ENCODE assay signal across 8 cellular contexts in the genomic region with DNA sequence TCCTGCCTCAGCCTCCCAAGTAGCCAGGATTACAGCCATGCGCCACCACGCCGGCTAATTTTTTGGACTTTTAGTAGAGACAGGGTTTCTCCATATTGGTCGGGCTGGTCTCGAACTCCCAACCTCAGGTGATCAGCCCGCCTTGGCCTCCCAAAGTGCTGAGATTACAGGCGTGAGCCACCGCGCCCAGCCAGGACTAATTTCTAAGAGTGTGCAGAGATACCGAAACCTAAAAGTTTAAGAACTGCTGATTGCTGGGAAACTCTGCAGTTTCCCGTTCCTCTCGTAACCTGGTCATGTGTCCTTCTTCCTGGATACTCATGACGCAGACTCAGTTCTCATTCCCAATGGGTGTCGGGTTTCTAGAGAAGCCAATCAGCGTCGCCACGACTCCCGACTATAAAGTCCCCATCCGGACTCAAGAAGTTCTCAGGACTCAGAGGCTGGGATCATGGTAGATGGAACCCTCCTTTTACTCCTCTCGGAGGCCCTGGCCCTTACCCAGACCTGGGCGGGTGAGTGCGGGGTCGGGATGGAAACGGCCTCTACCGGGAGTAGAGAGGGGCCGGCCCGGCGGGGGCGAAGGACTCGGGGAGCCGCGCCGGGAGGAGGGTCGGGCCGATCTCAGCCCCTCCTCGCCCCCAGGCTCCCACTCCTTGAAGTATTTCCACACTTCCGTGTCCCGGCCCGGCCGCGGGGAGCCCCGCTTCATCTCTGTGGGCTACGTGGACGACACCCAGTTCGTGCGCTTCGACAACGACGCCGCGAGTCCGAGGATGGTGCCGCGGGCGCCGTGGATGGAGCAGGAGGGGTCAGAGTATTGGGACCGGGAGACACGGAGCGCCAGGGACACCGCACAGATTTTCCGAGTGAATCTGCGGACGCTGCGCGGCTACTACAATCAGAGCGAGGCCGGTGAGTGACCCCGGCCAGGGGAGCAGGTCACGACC. TPM values are rescaled to one million over a fixed set of nuclear protein-coding genes. Genes with fewer than 3 reads are reported as not detected.
DNase-seq lines count a peak whose midpoint lies in the region; ATAC-seq, FAIRE-seq and TF ChIP-seq lines count a peak whose summit lies in the region.

A gene (plus strand): TSS at position 429 of the 950 bp plus-strand sequence. CDS start 23 bp downstream, at position 452.

- H3K36me3 Mint-ChIP-seq in T-helper 17 cell (ENCODE audit: low read depth): peaks cover 14% of the 10 kb centered on the region

- H3K9me3 ChIP-seq in T-helper 17 cell (ENCODE audit: control insufficient read depth, low read length, poor library complexity, severe bottlenecking) (peaks cover 3% of the 10 kb centered on the region), right atrium auricular region (no peaks in the 10 kb centered on the region), psoas muscle (no peaks in the 10 kb centered on the region)

- ATAC-seq in HG02678 (IDR thresholded peaks at IDR 0.05; ENCODE audit: unreplicated experiment) (peak; percentile 83), T-helper 17 cell (peak; percentile 84), psoas muscle (peak; percentile 89 to 98 (median 93))

- FAIRE-seq in urothelium cell line (lab: Jason Lieb, UNC): no peak

- no peaks in the 10 kb centered on the region for H3K27me3 Mint-ChIP-seq in T-helper 17 cell

- H3K4me3 Mint-ChIP-seq in T-helper 17 cell: peak within 1 kb of the TSS; percentile 99

- WGBS in psoas muscle, 3 donors: 4 to 5% (median 4%) methylated on average over 67 to 69 of the region's 69 CpGs

- H3K27me3 ChIP-seq in right atrium auricular region: no peaks in the 10 kb centered on the region
- peaks cover 0 to 44% (median 0%) of the 10 kb centered on the region in 3 donors for H3K27me3 ChIP-seq in psoas muscle (ENCODE audit: insufficient read depth in 3 of 3, low read length in 2 of 3)

- H3K27ac ChIP-seq in angular gyrus (ENCODE audit: low read depth, low read length) (peak within 1 kb of the TSS; percentile 84), right atrium auricular region (peak within 1 kb of the TSS; percentile 93 to 97), psoas muscle (peak within 1 kb of the TSS; percentile 79)

- peak; percentile 100 for DNase-seq in GM12865 (ENCODE audit: low read depth)
- peak; percentile 67 for DNase-seq in NCI-H1436 treated with DMSO at 0.1 percent for 48 hours (lab: John Stamatoyannopoulos, UW)
- peak; percentile 64 to 80 (median 74) for DNase-seq in T-helper 17 cell
- DNase-seq in right atrium auricular region (ENCODE audit: low spot score): peak; percentile 99
- peak; percentile 82 to 91 for DNase-seq in psoas muscle
- DNase-seq in urothelium cell line (ENCODE audit: low spot score): peak; percentile 94

- H3K36me3 ChIP-seq in right atrium auricular region (peaks cover 32% of the 10 kb centered on the region), psoas muscle (ENCODE audit: insufficient read depth in 1 of 2, low read depth in 1 of 2) (peaks cover 0 to 30% of the 10 kb centered on the region in 2 donors)

- TF ChIP-seq CTCF in GM12865 (IDR thresholded peaks at IDR 0.05; ENCODE audit: insufficient read depth, low read depth, low read length, missing control alignments) (no peak), right atrium auricular region (IDR thresholded peaks at IDR 0.05) (no peak), psoas muscle (IDR thresholded peaks at IDR 0.05) (no peak)

- peak within 1 kb of the TSS; percentile 94 for H3K27ac Mint-ChIP-seq in T-helper 17 cell

- H3K4me3 ChIP-seq in GM12865 (ENCODE audit: low read depth, low read length) (peak within 1 kb of the TSS; percentile 98), right atrium auricular region (peak within 1 kb of the TSS; percentile 87 to 90), psoas muscle (peak within 1 kb of the TSS; percentile 71)

- intact Hi-C loops in psoas muscle (cut with DNase I): loop anchor here (2.0 to 10.0 kb wide), 3 partner anchors 43 to 115 kb away; no protein-coding TSS in a partner anchor

- peaks cover 46% of the 10 kb centered on the region for H3K4me1 Mint-ChIP-seq in T-helper 17 cell

- H3K4me1 ChIP-seq in right atrium auricular region (peaks cover 0 to 39% of the 10 kb centered on the region in 2 donors), psoas muscle (no peaks in the 10 kb centered on the region)

RNA-seq across cellular contexts. Expression of the gene that starts here (rescaled TPM):
- total RNA-seq in T-helper 17 cell: 1,000 to 10,000 TPM; 1,324 to 1,494 TPM
- 100 to 1,000 TPM; 216 to 400 TPM for total RNA-seq in right atrium auricular region
- total RNA-seq in psoas muscle: 100 to 1,000 TPM in 1 of 4 donors, 10 to 100 TPM in 3; 85.1 to 152 (median 92.4) TPM
- 100 to 1,000 TPM in 1 of 3 donors, 10 to 100 TPM in 2; 75.2 to 168 (median 98.5) TPM for polyA plus RNA-seq in psoas muscle

Comparison
In these comparisons a context has a peak if more than half of its experiments do, and no peak if none do; other contexts are left out.
1. Peak in every context shown above with its lines: DNase-seq, ATAC-seq, H3K4me3 ChIP-seq and H3K27ac ChIP-seq.